Comparison of ENCODE assay signal across 1 cellular context in the genomic region with DNA sequence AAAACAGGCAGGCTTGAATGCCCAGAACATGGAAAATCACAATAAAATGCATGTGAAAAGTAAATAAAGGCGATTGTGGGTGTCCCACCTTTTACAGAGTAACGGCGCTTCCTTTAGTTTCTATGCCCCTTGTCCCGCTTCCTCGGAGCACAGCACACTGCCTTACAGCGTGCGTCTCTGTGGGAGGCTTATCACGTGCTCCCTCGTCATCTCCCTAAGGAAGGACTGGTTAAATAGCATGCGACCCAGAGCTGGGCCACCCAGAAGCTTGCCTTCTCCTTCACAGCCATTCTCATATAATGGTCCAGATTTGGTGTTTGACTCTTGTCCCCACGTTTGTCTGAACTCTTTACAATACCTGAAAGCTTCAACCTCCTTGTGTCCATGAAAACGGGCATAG.
TF ChIP-seq lines count a peak whose summit lies in the region.

No MANE protein-coding gene starts in this region.

TF ChIP-seq in GM23338, 12 proteins besides CTCF, POLR2A, EP300 and RAD21 (continued from another document):
- TF ChIP-seq, protein P1, sequence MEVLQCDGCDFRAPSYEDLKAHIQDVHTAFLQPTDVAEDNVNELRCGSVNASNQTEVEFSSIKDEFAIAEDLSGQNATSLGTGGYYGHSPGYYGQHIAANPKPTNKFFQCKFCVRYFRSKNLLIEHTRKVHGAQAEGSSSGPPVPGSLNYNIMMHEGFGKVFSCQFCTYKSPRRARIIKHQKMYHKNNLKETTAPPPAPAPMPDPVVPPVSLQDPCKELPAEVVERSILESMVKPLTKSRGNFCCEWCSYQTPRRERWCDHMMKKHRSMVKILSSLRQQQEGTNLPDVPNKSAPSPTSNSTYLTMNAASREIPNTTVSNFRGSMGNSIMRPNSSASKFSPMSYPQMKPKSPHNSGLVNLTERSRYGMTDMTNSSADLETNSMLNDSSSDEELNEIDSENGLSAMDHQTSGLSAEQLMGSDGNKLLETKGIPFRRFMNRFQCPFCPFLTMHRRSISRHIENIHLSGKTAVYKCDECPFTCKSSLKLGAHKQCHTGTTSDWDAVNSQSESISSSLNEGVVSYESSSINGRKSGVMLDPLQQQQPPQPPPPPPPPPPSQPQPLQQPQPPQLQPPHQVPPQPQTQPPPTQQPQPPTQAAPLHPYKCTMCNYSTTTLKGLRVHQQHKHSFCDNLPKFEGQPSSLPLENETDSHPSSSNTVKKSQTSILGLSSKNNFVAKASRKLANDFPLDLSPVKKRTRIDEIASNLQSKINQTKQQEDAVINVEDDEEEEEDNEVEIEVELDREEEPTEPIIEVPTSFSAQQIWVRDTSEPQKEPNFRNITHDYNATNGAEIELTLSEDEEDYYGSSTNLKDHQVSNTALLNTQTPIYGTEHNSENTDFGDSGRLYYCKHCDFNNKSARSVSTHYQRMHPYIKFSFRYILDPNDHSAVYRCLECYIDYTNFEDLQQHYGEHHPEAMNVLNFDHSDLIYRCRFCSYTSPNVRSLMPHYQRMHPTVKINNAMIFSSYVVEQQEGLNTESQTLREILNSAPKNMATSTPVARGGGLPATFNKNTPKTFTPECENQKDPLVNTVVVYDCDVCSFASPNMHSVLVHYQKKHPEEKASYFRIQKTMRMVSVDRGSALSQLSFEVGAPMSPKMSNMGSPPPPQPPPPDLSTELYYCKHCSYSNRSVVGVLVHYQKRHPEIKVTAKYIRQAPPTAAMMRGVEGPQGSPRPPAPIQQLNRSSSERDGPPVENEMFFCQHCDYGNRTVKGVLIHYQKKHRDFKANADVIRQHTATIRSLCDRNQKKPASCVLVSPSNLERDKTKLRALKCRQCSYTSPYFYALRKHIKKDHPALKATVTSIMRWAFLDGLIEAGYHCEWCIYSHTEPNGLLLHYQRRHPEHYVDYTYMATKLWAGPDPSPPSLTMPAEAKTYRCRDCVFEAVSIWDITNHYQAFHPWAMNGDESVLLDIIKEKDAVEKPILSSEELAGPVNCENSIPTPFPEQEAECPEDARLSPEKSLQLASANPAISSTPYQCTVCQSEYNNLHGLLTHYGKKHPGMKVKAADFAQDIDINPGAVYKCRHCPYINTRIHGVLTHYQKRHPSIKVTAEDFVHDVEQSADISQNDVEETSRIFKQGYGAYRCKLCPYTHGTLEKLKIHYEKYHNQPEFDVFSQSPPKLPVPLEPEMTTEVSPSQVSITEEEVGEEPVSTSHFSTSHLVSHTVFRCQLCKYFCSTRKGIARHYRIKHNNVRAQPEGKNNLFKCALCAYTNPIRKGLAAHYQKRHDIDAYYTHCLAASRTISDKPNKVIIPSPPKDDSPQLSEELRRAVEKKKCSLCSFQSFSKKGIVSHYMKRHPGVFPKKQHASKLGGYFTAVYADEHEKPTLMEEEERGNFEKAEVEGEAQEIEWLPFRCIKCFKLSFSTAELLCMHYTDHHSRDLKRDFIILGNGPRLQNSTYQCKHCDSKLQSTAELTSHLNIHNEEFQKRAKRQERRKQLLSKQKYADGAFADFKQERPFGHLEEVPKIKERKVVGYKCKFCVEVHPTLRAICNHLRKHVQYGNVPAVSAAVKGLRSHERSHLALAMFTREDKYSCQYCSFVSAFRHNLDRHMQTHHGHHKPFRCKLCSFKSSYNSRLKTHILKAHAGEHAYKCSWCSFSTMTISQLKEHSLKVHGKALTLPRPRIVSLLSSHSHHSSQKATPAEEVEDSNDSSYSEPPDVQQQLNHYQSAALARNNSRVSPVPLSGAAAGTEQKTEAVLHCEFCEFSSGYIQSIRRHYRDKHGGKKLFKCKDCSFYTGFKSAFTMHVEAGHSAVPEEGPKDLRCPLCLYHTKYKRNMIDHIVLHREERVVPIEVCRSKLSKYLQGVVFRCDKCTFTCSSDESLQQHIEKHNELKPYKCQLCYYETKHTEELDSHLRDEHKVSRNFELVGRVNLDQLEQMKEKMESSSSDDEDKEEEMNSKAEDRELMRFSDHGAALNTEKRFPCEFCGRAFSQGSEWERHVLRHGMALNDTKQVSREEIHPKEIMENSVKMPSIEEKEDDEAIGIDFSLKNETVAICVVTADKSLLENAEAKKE (CRISPR knock-in tag; IDR thresholded peaks at IDR 0.05): no peak
- TF ChIP-seq EZH2 (IDR thresholded peaks at IDR 0.05; ENCODE audit: low read depth, unreplicated experiment): no peak
- TF ChIP-seq, protein P2, sequence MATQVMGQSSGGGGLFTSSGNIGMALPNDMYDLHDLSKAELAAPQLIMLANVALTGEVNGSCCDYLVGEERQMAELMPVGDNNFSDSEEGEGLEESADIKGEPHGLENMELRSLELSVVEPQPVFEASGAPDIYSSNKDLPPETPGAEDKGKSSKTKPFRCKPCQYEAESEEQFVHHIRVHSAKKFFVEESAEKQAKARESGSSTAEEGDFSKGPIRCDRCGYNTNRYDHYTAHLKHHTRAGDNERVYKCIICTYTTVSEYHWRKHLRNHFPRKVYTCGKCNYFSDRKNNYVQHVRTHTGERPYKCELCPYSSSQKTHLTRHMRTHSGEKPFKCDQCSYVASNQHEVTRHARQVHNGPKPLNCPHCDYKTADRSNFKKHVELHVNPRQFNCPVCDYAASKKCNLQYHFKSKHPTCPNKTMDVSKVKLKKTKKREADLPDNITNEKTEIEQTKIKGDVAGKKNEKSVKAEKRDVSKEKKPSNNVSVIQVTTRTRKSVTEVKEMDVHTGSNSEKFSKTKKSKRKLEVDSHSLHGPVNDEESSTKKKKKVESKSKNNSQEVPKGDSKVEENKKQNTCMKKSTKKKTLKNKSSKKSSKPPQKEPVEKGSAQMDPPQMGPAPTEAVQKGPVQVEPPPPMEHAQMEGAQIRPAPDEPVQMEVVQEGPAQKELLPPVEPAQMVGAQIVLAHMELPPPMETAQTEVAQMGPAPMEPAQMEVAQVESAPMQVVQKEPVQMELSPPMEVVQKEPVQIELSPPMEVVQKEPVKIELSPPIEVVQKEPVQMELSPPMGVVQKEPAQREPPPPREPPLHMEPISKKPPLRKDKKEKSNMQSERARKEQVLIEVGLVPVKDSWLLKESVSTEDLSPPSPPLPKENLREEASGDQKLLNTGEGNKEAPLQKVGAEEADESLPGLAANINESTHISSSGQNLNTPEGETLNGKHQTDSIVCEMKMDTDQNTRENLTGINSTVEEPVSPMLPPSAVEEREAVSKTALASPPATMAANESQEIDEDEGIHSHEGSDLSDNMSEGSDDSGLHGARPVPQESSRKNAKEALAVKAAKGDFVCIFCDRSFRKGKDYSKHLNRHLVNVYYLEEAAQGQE (IDR thresholded peaks at IDR 0.05; ENCODE audit: unreplicated experiment): no peak
- TF ChIP-seq ZNF331 (CRISPR knock-in tag; IDR thresholded peaks at IDR 0.05; ENCODE audit: low read depth): no peak
TF ChIP-seq in GM23338: peak in this region for 0.
